In the genomic region with DNA sequence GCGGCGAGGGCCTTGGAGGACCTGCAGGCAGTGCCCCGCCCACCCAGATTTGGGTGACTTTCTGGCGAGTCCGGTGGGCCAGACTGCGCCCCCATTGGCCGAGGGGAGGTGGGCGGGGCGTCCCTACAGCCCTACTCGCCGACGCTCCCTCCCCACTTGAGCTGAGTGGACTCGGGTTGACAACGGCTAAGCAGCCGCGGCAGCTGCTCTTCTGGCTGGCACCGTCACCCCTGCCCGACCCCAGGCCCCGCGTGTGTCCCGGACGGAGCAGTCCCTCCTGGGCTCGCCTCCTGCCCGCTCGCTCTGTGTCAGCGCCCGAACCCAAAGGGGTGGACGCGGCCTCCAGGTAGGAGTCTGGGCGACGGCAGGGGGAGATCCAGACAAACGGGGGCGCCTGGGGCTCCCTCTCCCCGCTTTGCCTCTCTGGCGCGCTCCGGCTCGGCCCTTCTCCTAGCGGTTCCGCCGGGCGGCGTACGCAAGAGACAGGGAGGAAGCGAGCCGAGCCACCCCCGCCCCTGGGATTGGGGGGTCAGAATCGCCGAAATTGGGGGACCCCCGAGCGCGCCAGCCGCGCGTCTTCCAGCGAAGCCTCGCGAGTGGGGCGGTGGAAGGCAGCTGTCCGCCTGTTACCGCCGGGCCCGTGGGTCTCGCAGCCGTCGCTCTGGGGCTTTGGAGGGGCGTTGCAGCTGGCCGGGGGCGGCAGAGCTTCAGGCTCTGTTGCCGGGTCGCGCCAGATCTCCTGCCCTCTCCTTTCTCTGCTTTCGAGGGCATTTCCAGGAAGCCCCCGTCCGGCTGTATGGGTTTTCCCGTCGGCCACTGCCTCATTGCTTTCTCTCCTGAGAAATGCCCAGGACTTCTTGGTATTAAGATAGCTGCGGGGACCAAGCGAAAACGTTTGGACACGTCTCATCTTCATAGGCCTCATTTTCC, we compare ENCODE assay signal across 8 cellular contexts. TPM values are rescaled to one million over a fixed set of nuclear protein-coding genes. Genes with fewer than 3 reads are reported as not detected.
DNase-seq lines count a peak whose midpoint lies in the region; ATAC-seq and TF ChIP-seq lines count a peak whose summit lies in the region.

No MANE protein-coding gene starts in this region.

- H3K4me1 ChIP-seq in iPS-15b (ENCODE audit: control insufficient read depth, insufficient read depth, low read length), result peaks cover 9% of the 10 kb centered on the region
- peaks cover 4% of the 10 kb centered on the region for H3K4me1 ChIP-seq in psoas muscle

- H3K36me3 ChIP-seq in brain microvascular endothelial cell (replicated peaks) (no peaks in the 10 kb centered on the region), iPS-15b (ENCODE audit: control insufficient read depth, insufficient read depth, low read length) (no peaks in the 10 kb centered on the region), psoas muscle (ENCODE audit: insufficient read depth in 1 of 2, low read depth in 1 of 2) (no peaks in the 10 kb centered on the region)

- H3K27ac ChIP-seq in brain microvascular endothelial cell, result no peak overlapping the region
- peak overlapping the region; percentile 91 for H3K27ac ChIP-seq in psoas muscle

- H3K9me3 ChIP-seq in iPS-15b (ENCODE audit: control insufficient read depth, insufficient read depth, low read length) (peaks cover 4% of the 10 kb centered on the region), psoas muscle (no peaks in the 10 kb centered on the region)

- TF ChIP-seq CTCF in AG09319 (IDR thresholded peaks at IDR 0.05; ENCODE audit: low read depth, low read length) (no peak), brain microvascular endothelial cell (IDR thresholded peaks at IDR 0.05; ENCODE audit: low read depth, low read length, missing control alignments) (no peak), psoas muscle (IDR thresholded peaks at IDR 0.05) (no peak)

- peak overlapping the region; percentile 56 for H3K4me3 ChIP-seq in brain microvascular endothelial cell (ENCODE audit: low read depth, low read length)
- H3K4me3 ChIP-seq in iPS-15b (ENCODE audit: low read depth, low read length), result peak overlapping the region; percentile 45
- H3K4me3 ChIP-seq in psoas muscle, result peak overlapping the region; percentile 85

- H3K9ac ChIP-seq in iPS-15b (ENCODE audit: low read depth, low read length), result no peak overlapping the region

- in situ Hi-C loops in brain microvascular endothelial cell (cut with HindIII; ENCODE audit: low pct_ligation_motif_present, low sequenced_read_pairs), result no loop called here

- peak; percentile 22 for DNase-seq in AG09319 (ENCODE audit: extremely low read depth, low read depth)
- peak; percentile 7 for DNase-seq in NCI-H69 (lab: John Stamatoyannopoulos, UW)
- no peak for DNase-seq in brain microvascular endothelial cell
- DNase-seq in psoas muscle, result peak; percentile 82 to 86

- H3K27me3 ChIP-seq in brain microvascular endothelial cell (replicated peaks) (no peaks in the 10 kb centered on the region), iPS-15b (ENCODE audit: control insufficient read depth, insufficient read depth, low read length) (peaks cover 11% of the 10 kb centered on the region), psoas muscle (ENCODE audit: insufficient read depth in 3 of 3, low read length in 2 of 3) (no peaks in the 10 kb centered on the region)

- WGBS in psoas muscle, 3 donors, result 0 to 34% (median 1%) methylated on average over 15 to 75 of the region's 81 CpGs

- ATAC-seq in GM19372 (IDR thresholded peaks at IDR 0.05; ENCODE audit: low read depth, unreplicated experiment) (peak; percentile 16), psoas muscle (peak; percentile 88 to 92 (median 91)), GM18873 (IDR thresholded peaks at IDR 0.05; ENCODE audit: low FRiP score, unreplicated experiment) (no peak), HG02884 (IDR thresholded peaks at IDR 0.05; ENCODE audit: unreplicated experiment) (no peak)

- intact Hi-C loops in psoas muscle (cut with DNase I), result no loop called here

RNA-seq across cellular contexts. Expression of a gene that starts 46.3 kb away (rescaled TPM):
- total RNA-seq in psoas muscle, result 10 to 100 TPM in 2 of 4 donors, 1 to 10 TPM in 2; 8.2 to 15.8 (median 11.5) TPM
- polyA plus RNA-seq in psoas muscle, result 10 to 100 TPM in 1 of 3 donors, 1 to 10 TPM in 2; 4.2 to 25.8 (median 5.0) TPM

Comparison
In these comparisons a context has a peak if more than half of its experiments do, and no peak if none do; other contexts are left out.
1. ATAC-seq: peak in GM19372 (single experiment) and psoas muscle (4 of 4); none in GM18873 (single experiment) and HG02884 (single experiment).
2. Peak in every context shown above with its lines, with median percentiles within 50 percentile points of each other: H3K4me3 ChIP-seq.